ENCODE assay signal across 8 cellular contexts in the genomic region with DNA sequence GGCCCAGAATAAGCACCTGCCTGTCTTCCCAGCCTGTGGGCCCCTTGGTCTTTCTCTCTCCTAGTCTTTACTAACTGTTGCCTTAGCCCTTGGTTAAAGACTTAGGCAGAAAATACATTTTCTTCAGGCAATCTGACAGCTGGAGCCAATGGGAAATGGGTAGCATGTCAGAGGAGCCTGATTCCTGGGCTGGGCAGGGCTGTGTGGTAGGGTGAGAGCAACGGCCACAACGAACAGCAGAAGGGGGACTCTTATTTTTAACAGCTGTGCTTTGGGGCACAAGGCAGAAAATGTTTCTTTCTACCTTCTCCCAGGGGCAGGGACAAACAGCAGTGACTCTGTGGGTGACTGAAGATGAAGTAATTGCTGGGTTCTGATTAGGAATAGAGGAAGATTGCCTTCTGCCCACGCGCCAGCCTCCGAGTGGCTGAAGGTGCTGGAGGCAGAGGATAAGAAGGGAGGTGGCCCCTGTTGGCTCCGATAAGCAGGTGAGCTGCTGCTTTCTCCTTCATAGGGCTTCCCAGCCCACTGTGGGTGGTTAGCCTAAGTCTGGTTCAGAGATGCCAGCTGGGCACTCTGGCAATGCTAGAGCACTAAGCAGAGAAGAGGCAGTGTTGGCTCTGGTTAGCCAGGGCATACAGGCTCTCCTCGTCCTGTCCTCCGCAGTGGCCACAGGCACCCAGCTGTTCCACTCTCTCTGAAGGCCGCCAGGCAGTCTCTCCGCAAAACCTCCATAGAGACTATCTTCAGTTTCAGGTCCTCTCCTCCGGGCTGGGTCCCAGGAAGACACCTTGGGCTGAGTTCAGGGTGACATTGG. TPM values are rescaled to one million over a fixed set of nuclear protein-coding genes. Genes with fewer than 3 reads are reported as not detected.
DNase-seq lines count a peak whose midpoint lies in the region; ATAC-seq and TF ChIP-seq lines count a peak whose summit lies in the region.

No MANE protein-coding gene starts in this region.

- H3K27me3 ChIP-seq in AG04450 (ENCODE audit: control insufficient read depth, insufficient read depth, low read length) = peaks cover 21% of the 10 kb centered on the region
- peaks cover 30% of the 10 kb centered on the region for H3K27me3 ChIP-seq in GM23338 (ENCODE audit: insufficient read depth)

- peak overlapping the region; percentile 73 for H3K4me3 Mint-ChIP-seq in GM23338
- H3K4me3 Mint-ChIP-seq in activated T-helper 2 cell treated with anti-CD3 and anti-CD28 coated beads, Interferon-gamma antibody, Interleukin-2, Interleukin-4, amounts not matched to agents 10 μg/mL and 5 μg/mL and 100 μg/mL, durations not matched to agents 14 hours and 24 hours and 36 hours (ENCODE audit: low read depth) = peak overlapping the region; percentile 75

- 0 out of 2 replicates have a peak, but pooled peaks cover 3% of the 10 kb centered on the region for H3K79me2 ChIP-seq in GM23338 (replicated peaks; ENCODE audit: insufficient read depth)

- DNase-seq in AG04450 (ENCODE audit: low read depth, low spot score) = no peak
- peak; percentile 35 for DNase-seq in GM23338 (ENCODE audit: low spot score)
- no peak for DNase-seq in activated T-helper 2 cell treated with anti-CD3 and anti-CD28 coated beads, Interferon-gamma antibody, Interleukin-2, Interleukin-4, amounts not matched to agents 10 μg/mL and 5 μg/mL and 100 μg/mL, durations not matched to agents 14 hours and 24 hours and 36 hours (ENCODE audit: low spot score)
- peak; percentile 60 for DNase-seq in left kidney (ENCODE audit: low read depth, low spot score)
- no peak for DNase-seq in cerebellar nuclear complex (lab: John Stamatoyannopoulos, UW)
- no peak for DNase-seq in dedifferentiated amniotic fluid mesenchymal stem cell (ENCODE audit: extremely low spot score)

- peaks cover 10% of the 10 kb centered on the region for H3K9me2 ChIP-seq in GM23338 (ENCODE audit: insufficient read depth)

- no peak for TF ChIP-seq CTCF in AG04450 (IDR thresholded peaks at IDR 0.05; ENCODE audit: low read depth, low read length)
- TF ChIP-seq CTCF in GM23338 (conservative IDR thresholded peaks at IDR 0.05; ENCODE audit: low read depth in 2 of 2) = no peak

- peaks cover 69% of the 10 kb centered on the region for H3K4me1 ChIP-seq in GM23338 (ENCODE audit: insufficient read depth)

- peak overlapping the region; percentile 69 for H3K4me3 ChIP-seq in AG04450 (ENCODE audit: low read depth, low read length)
- H3K4me3 ChIP-seq in GM23338 = peak overlapping the region; percentile 73

- H3K27ac Mint-ChIP-seq in GM23338 = peak overlapping the region; percentile 76; the same call in 1 of the 2 replicates
- no peak overlapping the region for H3K27ac Mint-ChIP-seq in activated T-helper 2 cell treated with anti-CD3 and anti-CD28 coated beads, Interferon-gamma antibody, Interleukin-2, Interleukin-4, amounts not matched to agents 10 μg/mL and 5 μg/mL and 100 μg/mL, durations not matched to agents 14 hours and 24 hours and 36 hours

- CTCF ChIA-PET in AG04450 (lab: Charles Lee) = interaction anchor here (0.8 to 2.3 kb wide), 2 partner anchors 81 to 121 kb away, joined by 4 to 8 read pairs; a partner anchor contains a TSS

- peaks cover 13% of the 10 kb centered on the region for H3K9me3 Mint-ChIP-seq in GM23338
- no peaks in the 10 kb centered on the region for H3K9me3 Mint-ChIP-seq in activated T-helper 2 cell treated with anti-CD3 and anti-CD28 coated beads, Interferon-gamma antibody, Interleukin-2, Interleukin-4, amounts not matched to agents 10 μg/mL and 5 μg/mL and 100 μg/mL, durations not matched to agents 14 hours and 24 hours and 36 hours

- peaks cover 8% of the 10 kb centered on the region for H3K36me3 Mint-ChIP-seq in GM23338 (ENCODE audit: low read depth)
- no peaks in the 10 kb centered on the region for H3K36me3 Mint-ChIP-seq in activated T-helper 2 cell treated with anti-CD3 and anti-CD28 coated beads, Interferon-gamma antibody, Interleukin-2, Interleukin-4, amounts not matched to agents 10 μg/mL and 5 μg/mL and 100 μg/mL, durations not matched to agents 14 hours and 24 hours and 36 hours (ENCODE audit: low read depth)

- peaks cover 56% of the 10 kb centered on the region for H3F3A ChIP-seq in GM23338 (replicated peaks; ENCODE audit: low read depth)

- peaks cover 5% of the 10 kb centered on the region; the same call in 1 of the 2 replicates for H3K36me3 ChIP-seq in GM23338 (ENCODE audit: insufficient read depth)

- H3K4me2 ChIP-seq in GM23338 = peak overlapping the region; percentile 98

- no peak overlapping the region for H2AFZ ChIP-seq in GM23338

- intact Hi-C loops in activated T-helper 2 cell treated with anti-CD3 and anti-CD28 coated beads, Interferon-gamma antibody, Interleukin-2, Interleukin-4, amounts not matched to agents 10 μg/mL and 5 μg/mL and 100 μg/mL, durations not matched to agents 14 hours and 24 hours and 36 hours (cut with micrococcal nuclease) = loop anchor here (5.0 to 10.0 kb wide), 2 partner anchors 223 to 311 kb away; a partner anchor contains a TSS

- H3K27me3 Mint-ChIP-seq in GM23338 (ENCODE audit: insufficient read depth, low read depth, poor library complexity) = peaks cover 64% of the 10 kb centered on the region
- H3K27me3 Mint-ChIP-seq in activated T-helper 2 cell treated with anti-CD3 and anti-CD28 coated beads, Interferon-gamma antibody, Interleukin-2, Interleukin-4, amounts not matched to agents 10 μg/mL and 5 μg/mL and 100 μg/mL, durations not matched to agents 14 hours and 24 hours and 36 hours (ENCODE audit: low read depth) = peaks cover 42% of the 10 kb centered on the region

- peaks cover 86% of the 10 kb centered on the region for H3K4me1 Mint-ChIP-seq in GM23338
- peaks cover 53% of the 10 kb centered on the region for H3K4me1 Mint-ChIP-seq in activated T-helper 2 cell treated with anti-CD3 and anti-CD28 coated beads, Interferon-gamma antibody, Interleukin-2, Interleukin-4, amounts not matched to agents 10 μg/mL and 5 μg/mL and 100 μg/mL, durations not matched to agents 14 hours and 24 hours and 36 hours (ENCODE audit: low read depth)

- no peaks in the 10 kb centered on the region; the same call in 1 of the 2 replicates for H3K9me3 ChIP-seq in AG04450 (ENCODE audit: control insufficient read depth, insufficient read depth, low read length)

- peaks cover 21% of the 10 kb centered on the region for H4K20me1 ChIP-seq in GM23338 (replicated peaks; ENCODE audit: insufficient read depth)

- no peak overlapping the region for H3K27ac ChIP-seq in AG04450 (ENCODE audit: low read depth, low read length)
- no peak overlapping the region for H3K27ac ChIP-seq in GM23338 (ENCODE audit: low read depth)

- POLR2A ChIA-PET in AG04450 (lab: Yijun Ruan, JAX) = interaction anchor here (1.2 to 1.8 kb wide), 2 partner anchors 8 to 80 kb away, joined by 5 to 8 read pairs; no protein-coding TSS in a partner anchor

- ATAC-seq in GM23338 (peak; percentile 4), HG03460 (IDR thresholded peaks at IDR 0.05; ENCODE audit: unreplicated experiment) (no peak), GM21515 (IDR thresholded peaks at IDR 0.05; ENCODE audit: unreplicated experiment) (no peak)

TF ChIP-seq in GM23338, 12 proteins besides CTCF, POLR2A, EP300 and RAD21:
- TF ChIP-seq, protein P1, sequence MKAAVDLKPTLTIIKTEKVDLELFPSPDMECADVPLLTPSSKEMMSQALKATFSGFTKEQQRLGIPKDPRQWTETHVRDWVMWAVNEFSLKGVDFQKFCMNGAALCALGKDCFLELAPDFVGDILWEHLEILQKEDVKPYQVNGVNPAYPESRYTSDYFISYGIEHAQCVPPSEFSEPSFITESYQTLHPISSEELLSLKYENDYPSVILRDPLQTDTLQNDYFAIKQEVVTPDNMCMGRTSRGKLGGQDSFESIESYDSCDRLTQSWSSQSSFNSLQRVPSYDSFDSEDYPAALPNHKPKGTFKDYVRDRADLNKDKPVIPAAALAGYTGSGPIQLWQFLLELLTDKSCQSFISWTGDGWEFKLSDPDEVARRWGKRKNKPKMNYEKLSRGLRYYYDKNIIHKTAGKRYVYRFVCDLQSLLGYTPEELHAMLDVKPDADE (IDR thresholded peaks at IDR 0.05) = no peak
- no peak for TF ChIP-seq EZH2phosphoT487 (IDR thresholded peaks at IDR 0.05; ENCODE audit: unreplicated experiment)

RNA-seq across cellular contexts. Expression of a gene that starts 1.5 kb away (rescaled TPM):
- polyA plus RNA-seq in AG04450 (2011; rRNA removed) (0.83 and 1.1 TPM in 2 replicates), GM23338 (2016; fragmentation: Nextera tagmentation; extraction: Ambion mirVana) (1.1 and 1.2 TPM in 2 replicates)
- polyA minus RNA-seq in AG04450 (2011; rRNA and poly(A)+ RNA removed) = 0.74 and 0.87 TPM in 2 replicates
- total RNA-seq in GM23338 (2014; rRNA removed; shearing (Covaris generic)) = 0.82 TPM in 1 of 2 replicates, not detected in the other
- total RNA-seq in activated T-helper 2 cell treated with anti-CD3 and anti-CD28 coated beads, Interferon-gamma antibody, Interleukin-2, Interleukin-4, amounts not matched to agents 10 μg/mL and 5 μg/mL and 100 μg/mL, durations not matched to agents 14 hours and 24 hours and 36 hours = 0.37 and 0.64 TPM in 2 replicates

RNA-seq across cellular contexts. Expression of a gene that starts 9.4 kb away (rescaled TPM):
- polyA plus RNA-seq in AG04450 (2011; rRNA removed) (17.7 and 18.0 TPM in 2 replicates), GM23338 (2016; fragmentation: Nextera tagmentation; extraction: Ambion mirVana) (14.4 and 16.8 TPM in 2 replicates)
- polyA minus RNA-seq in AG04450 (2011; rRNA and poly(A)+ RNA removed) = 15.7 and 20.1 TPM in 2 replicates
- total RNA-seq in GM23338 (2014; rRNA removed; shearing (Covaris generic)) = 25.2 and 25.4 TPM in 2 replicates
- 17.7 and 19.9 TPM in 2 replicates for total RNA-seq in activated T-helper 2 cell treated with anti-CD3 and anti-CD28 coated beads, Interferon-gamma antibody, Interleukin-2, Interleukin-4, amounts not matched to agents 10 μg/mL and 5 μg/mL and 100 μg/mL, durations not matched to agents 14 hours and 24 hours and 36 hours

RNA-seq across cellular contexts. Expression of a gene that starts 19.7 kb away (rescaled TPM):
- polyA plus RNA-seq in AG04450 (2011; rRNA removed) (56.7 and 64.3 TPM in 2 replicates), GM23338 (2016; fragmentation: Nextera tagmentation; extraction: Ambion mirVana) (15.7 and 16.9 TPM in 2 replicates)
- 83.8 and 101 TPM in 2 replicates for polyA minus RNA-seq in AG04450 (2011; rRNA and poly(A)+ RNA removed)
- 35.7 and 42.3 TPM in 2 replicates for total RNA-seq in GM23338 (2014; rRNA removed; shearing (Covaris generic))
- total RNA-seq in activated T-helper 2 cell treated with anti-CD3 and anti-CD28 coated beads, Interferon-gamma antibody, Interleukin-2, Interleukin-4, amounts not matched to agents 10 μg/mL and 5 μg/mL and 100 μg/mL, durations not matched to agents 14 hours and 24 hours and 36 hours = 64.7 and 69.9 TPM in 2 replicates

RNA-seq across cellular contexts. Expression of a gene that starts 50.7 kb away (rescaled TPM):
- polyA plus RNA-seq in AG04450 (2011; rRNA removed) (15.2 and 21.1 TPM in 2 replicates), GM23338 (2016; fragmentation: Nextera tagmentation; extraction: Ambion mirVana) (49.8 and 54.7 TPM in 2 replicates)
- 4.6 and 6.0 TPM in 2 replicates for polyA minus RNA-seq in AG04450 (2011; rRNA and poly(A)+ RNA removed)
- 40.8 and 42.3 TPM in 2 replicates for total RNA-seq in GM23338 (2014; rRNA removed; shearing (Covaris generic))
- not detected in 2 replicates for total RNA-seq in activated T-helper 2 cell treated with anti-CD3 and anti-CD28 coated beads, Interferon-gamma antibody, Interleukin-2, Interleukin-4, amounts not matched to agents 10 μg/mL and 5 μg/mL and 100 μg/mL, durations not matched to agents 14 hours and 24 hours and 36 hours

Comparison
In these comparisons a context has a peak if more than half of its experiments do, and no peak if none do; other contexts are left out.
1. DNase-seq: peak in GM23338 (single experiment) and left kidney (single experiment); none in AG04450 (single experiment), activated T-helper 2 cell treated with anti-CD3 and anti-CD28 coated beads, Interferon-gamma antibody, Interleukin-2, Interleukin-4, amounts not matched to agents 10 μg/mL and 5 μg/mL and 100 μg/mL, durations not matched to agents 14 hours and 24 hours and 36 hours (single experiment), cerebellar nuclear complex (0 of 2) and dedifferentiated amniotic fluid mesenchymal stem cell (single experiment).